In the genomic region with DNA sequence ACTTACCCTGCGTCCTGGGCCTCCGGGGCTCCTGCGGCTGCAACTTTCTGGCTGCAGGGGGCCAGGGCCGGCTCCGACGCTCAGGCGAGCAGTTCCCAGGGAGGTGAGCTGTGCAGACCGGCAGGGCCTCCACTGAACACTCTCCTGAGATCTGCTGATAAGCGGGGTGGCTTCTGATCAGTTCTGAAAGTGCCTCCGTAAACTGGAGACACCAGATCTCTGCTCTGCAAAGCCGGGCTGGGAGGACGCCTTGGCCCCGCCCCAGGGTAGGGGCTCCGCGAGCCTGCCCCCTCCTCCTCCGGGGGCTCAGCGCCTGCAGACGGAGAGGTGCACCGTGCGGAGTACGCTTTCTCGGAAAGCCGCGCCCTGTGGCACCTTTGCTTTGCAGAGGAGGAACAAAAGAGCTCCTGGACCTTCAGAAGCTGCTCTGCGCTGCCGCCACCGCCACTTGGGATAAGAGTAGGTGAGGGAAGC, we compare ENCODE assay signal across 8 cellular contexts.
DNase-seq lines count a peak whose midpoint lies in the region; FAIRE-seq and TF ChIP-seq lines count a peak whose summit lies in the region.

No MANE protein-coding gene starts in this region.

- no peak overlapping the region for H3K4ac ChIP-seq in mesendoderm (ENCODE audit: low read depth, low read length)

- H4K8ac ChIP-seq in mesendoderm (ENCODE audit: low read depth, low read length), result peak overlapping the region; percentile 76

- H3K4me1 ChIP-seq in mesendoderm (ENCODE audit: control insufficient read depth, low read depth, low read length), result no peaks in the 10 kb centered on the region

- H3K18ac ChIP-seq in mesendoderm (ENCODE audit: low read length), result no peak overlapping the region

- H3K9ac ChIP-seq in mesendoderm (ENCODE audit: low read length), result peak overlapping the region; percentile 71

- peak overlapping the region; percentile 70 for H3K4me2 ChIP-seq in mesendoderm (ENCODE audit: low read length)

- peak; percentile 64 for TF ChIP-seq CTCF in choroid plexus epithelial cell (conservative IDR thresholded peaks at IDR 0.05; ENCODE audit: low read depth, low read length)

- H2BK5ac ChIP-seq in mesendoderm (ENCODE audit: low read length), result no peak overlapping the region

- no peak for FAIRE-seq in urothelium cell line (lab: Jason Lieb, UNC)

- H3K79me2 ChIP-seq in mesendoderm (ENCODE audit: control insufficient read depth, insufficient read depth, low read length), result no peaks in the 10 kb centered on the region

- no peak overlapping the region for H2AK5ac ChIP-seq in mesendoderm (ENCODE audit: low read length)

- H3K4me3 ChIP-seq in choroid plexus epithelial cell (ENCODE audit: low read depth, low read length), result peak overlapping the region; percentile 57
- peak overlapping the region; percentile 22 for H3K4me3 ChIP-seq in mesendoderm (ENCODE audit: low read length)

- peak overlapping the region; percentile 82 for H3K56ac ChIP-seq in mesendoderm (ENCODE audit: low read length)

- H2BK120ac ChIP-seq in mesendoderm (ENCODE audit: low read depth, low read length), result no peak overlapping the region

- no peak overlapping the region for H4K5ac ChIP-seq in mesendoderm (ENCODE audit: low read length)

- no peaks in the 10 kb centered on the region for H3K27me3 ChIP-seq in mesendoderm (ENCODE audit: insufficient read depth, low read length, poor library complexity)

- no peaks in the 10 kb centered on the region for H3K36me3 ChIP-seq in mesendoderm (ENCODE audit: control insufficient read depth, insufficient read depth, low read length)

- DNase-seq in AG08395 (ENCODE audit: low spot score), result peak; percentile 12
- DNase-seq in NCI-H1105 treated with DMSO at 0.1 percent for 48 hours (lab: John Stamatoyannopoulos, UW), result peak; percentile 71
- DNase-seq in choroid plexus epithelial cell (ENCODE audit: low read depth), result peak; percentile 55
- DNase-seq in mesendoderm, result peak; percentile 79
- no peak for DNase-seq in RKO (ENCODE audit: low spot score)
- DNase-seq in urothelium cell line (ENCODE audit: low spot score), result no peak
- no peak for DNase-seq in inferior parietal cortex (ENCODE audit: extremely low spot score)
- DNase-seq in DMS53 (lab: John Stamatoyannopoulos, UW), result no peak

- WGBS in mesendoderm (ENCODE audit: extremely low coverage, insufficient coverage, low lambda C conversion rate), result no CpG with 5 or more reads among the region's 27 CpGs

- H3K23ac ChIP-seq in mesendoderm (ENCODE audit: low read length), result no peak overlapping the region

- H3K27ac ChIP-seq in mesendoderm (ENCODE audit: low read depth, low read length), result no peak overlapping the region

- H3K79me1 ChIP-seq in mesendoderm (ENCODE audit: low read length), result no peaks in the 10 kb centered on the region

- no peak overlapping the region for H2BK15ac ChIP-seq in mesendoderm (replicated peaks; ENCODE audit: low read depth)

Comparison
In these comparisons a context has a peak if more than half of its experiments do, and no peak if none do; other contexts are left out.
1. DNase-seq: peak in AG08395 (single experiment), NCI-H1105 treated with DMSO at 0.1 percent for 48 hours (single experiment), choroid plexus epithelial cell (single experiment) and mesendoderm (single experiment); none in RKO (single experiment), urothelium cell line (single experiment), inferior parietal cortex (single experiment) and DMS53 (single experiment).